In the genomic region with DNA sequence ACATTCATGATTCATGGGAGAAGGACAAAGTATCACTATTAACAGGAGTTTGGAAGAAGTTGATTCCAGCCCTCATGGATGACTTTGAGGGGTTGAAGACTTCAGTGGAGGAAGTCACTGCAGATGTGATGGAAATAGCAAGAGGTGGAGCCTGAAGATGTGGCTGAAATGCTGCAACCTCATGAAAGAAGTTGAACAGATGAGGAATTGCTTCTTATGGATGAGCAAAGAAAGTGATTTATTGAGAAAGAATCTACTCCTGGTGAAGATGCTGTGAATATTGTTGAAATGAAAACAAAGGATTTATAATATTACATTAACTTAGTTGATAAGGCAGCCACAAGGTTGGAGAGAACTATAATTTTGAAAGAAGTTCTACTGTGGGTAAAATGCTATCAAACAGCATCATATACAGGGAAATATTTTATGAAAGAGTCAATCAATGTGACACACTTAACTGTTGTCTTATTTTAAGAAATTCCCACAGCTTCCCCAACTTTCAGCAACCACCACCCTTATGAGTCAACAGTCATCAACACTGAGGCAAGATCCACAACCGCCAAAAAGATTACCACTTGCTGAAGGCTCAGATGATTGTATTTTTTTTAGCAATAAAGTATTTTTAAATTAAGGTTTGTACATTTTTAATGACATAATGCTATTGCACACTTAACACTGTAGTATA, we compare ENCODE assay signal across 29 cellular contexts.
DNase-seq lines count a peak whose midpoint lies in the region; TF ChIP-seq lines count a peak whose summit lies in the region.
"Had no signal": no experiment of that assay in that cellular context is flagged by ENCODE, and none has a peak within 500 bp of the region (broad histone marks: within the 10 kb centered on the region; RNA-seq: fewer than 3 reads in every experiment).

No MANE protein-coding gene starts in this region.

- no peak for TF ChIP-seq CTCF in mammary epithelial cell (conservative IDR thresholded peaks at IDR 0.05 in 1 of 2, IDR thresholded peaks at IDR 0.05 in 1 of 2; ENCODE audit: extremely low read depth in 1 of 2, insufficient read depth in 1 of 2, low read depth in 1 of 2, low read length in 2 of 2)
- TF ChIP-seq CTCF in MM.1S (IDR thresholded peaks at IDR 0.05; ENCODE audit: low read length): no peak

- no peaks in the 10 kb centered on the region for H3F3A ChIP-seq in MM.1S (ENCODE audit: insufficient read depth, low read length)

- H3K4me2 ChIP-seq in mammary epithelial cell (ENCODE audit: insufficient read depth, low read depth, low read length) (no peak overlapping the region), MM.1S (ENCODE audit: low read depth, low read length) (no peak overlapping the region)
- H3K4me2 ChIP-seq: KMS-11 had no signal

- no peaks in the 10 kb centered on the region for H3K79me2 ChIP-seq in mammary epithelial cell (ENCODE audit: insufficient read depth, low read length)
- no peaks in the 10 kb centered on the region for H3K79me2 ChIP-seq in MM.1S (ENCODE audit: low read length)

- H3K4me1 ChIP-seq in mammary epithelial cell (ENCODE audit: insufficient read depth, low read length) (no peaks in the 10 kb centered on the region), MM.1S (ENCODE audit: low read length) (no peaks in the 10 kb centered on the region)
- H3K4me1 ChIP-seq: body of pancreas, esophagus muscularis mucosa, psoas muscle had no signal

- BruUV-seq in mammary epithelial cell (replicated peaks; lab: Mats Ljungman, UMichigan): no TSS peak

- no peaks in the 10 kb centered on the region for H4K20me1 ChIP-seq in mammary epithelial cell (ENCODE audit: insufficient read depth, low read length)
- H4K20me1 ChIP-seq in MM.1S (ENCODE audit: insufficient read depth, low read length): no peaks in the 10 kb centered on the region

- CTCF ChIA-PET in mammary epithelial cell (lab: Charles Lee; ENCODE audit: low non-redundant PET): no interaction called here

- no peaks in the 10 kb centered on the region for H3K36me3 ChIP-seq in mammary epithelial cell (ENCODE audit: insufficient read depth, low read length)
- no peaks in the 10 kb centered on the region for H3K36me3 ChIP-seq in MM.1S (replicated peaks; ENCODE audit: insufficient read depth, low read length)
- H3K36me3 ChIP-seq: esophagus muscularis mucosa had no signal

- 83% methylated on average over 1 of the region's 1 CpG for WGBS in mammary epithelial cell (ENCODE audit: low coverage, missing lambda C conversion rate)

- H3K9ac ChIP-seq in mammary epithelial cell (ENCODE audit: insufficient read depth, low read length) (no peak overlapping the region), MM.1S (ENCODE audit: low read length) (no peak overlapping the region)
- H3K9ac ChIP-seq: KMS-11 had no signal

- no peak overlapping the region for H3K27ac ChIP-seq in mammary epithelial cell (ENCODE audit: insufficient read depth, low read depth, low read length)
- H3K27ac ChIP-seq in MM.1S (ENCODE audit: low read length): no peak overlapping the region
- H3K27ac ChIP-seq: body of pancreas, coronary artery, esophagus muscularis mucosa, KMS-11, psoas muscle had no signal

- no peaks in the 10 kb centered on the region for H3K9me2 ChIP-seq in MM.1S (replicated peaks; ENCODE audit: insufficient read depth, low read length)

- no peak overlapping the region for H2AFZ ChIP-seq in mammary epithelial cell (ENCODE audit: low read depth, low read length)
- no peak overlapping the region for H2AFZ ChIP-seq in MM.1S (ENCODE audit: low read length)

- intact Hi-C loops in mammary epithelial cell (cut with micrococcal nuclease): no loop called here

- dilution Hi-C loops in mammary epithelial cell (cut with HindIII; ENCODE audit: low sequenced_read_pairs): no loop called here

- H3K4me3 ChIP-seq in mammary epithelial cell (replicated peaks in 1 of 3; ENCODE audit: insufficient read depth in 1 of 3, low read depth in 2 of 3, low read length in 3 of 3): no peak overlapping the region
- no peak overlapping the region for H3K4me3 ChIP-seq in MM.1S (ENCODE audit: low read length)
- H3K4me3 ChIP-seq: body of pancreas, coronary artery, esophagus muscularis mucosa, psoas muscle had no signal

- in situ Hi-C loops in mammary epithelial cell (cut with MboI; ENCODE audit: low sequenced_read_pairs in 2 of 2): no loop called here

- H3K27me3 ChIP-seq in mammary epithelial cell (ENCODE audit: insufficient read depth, low read length) (no peaks in the 10 kb centered on the region), MM.1S (replicated peaks; ENCODE audit: insufficient read depth, low read length) (no peaks in the 10 kb centered on the region)
- H3K27me3 ChIP-seq: body of pancreas, esophagus muscularis mucosa had no signal

- DNase-seq in EH (ENCODE audit: low read depth) (peak; percentile 40), LHCN-M2 (ENCODE audit: low read depth) (peak; percentile 64), mammary epithelial cell (peak; percentile 65), iris pigment epithelial cell (ENCODE audit: low read depth) (peak; percentile 8), MM.1S (no peak), middle frontal gyrus (ENCODE audit: extremely low spot score, low spot score) (no peak), activated gamma-delta T cell treated with Interleukin-2 at 50 U/mL for 16 hours (no peak), nucleus accumbens (lab: John Stamatoyannopoulos, UW) (no peak)
- DNase-seq: activated B cell treated with CpG ODN at 0.5 μM for 24 hours; activated CD4-positive, alpha-beta T cell treated with anti-CD3 and anti-CD28 coated beads, Interleukin-2, amount 50 U/mL, for 48 hours; activated CD8-positive, alpha-beta memory T cell treated with anti-CD3 and anti-CD28 coated beads, Interleukin-2, amount 50 U/mL, for 4 hours; activated naive CD8-positive, alpha-beta T cell treated with anti-CD3 and anti-CD28 coated beads, Interleukin-2, amount 10 ng/mL, durations not matched to agents 7 days and 5 days; AML-193; body of pancreas; CD4-positive, alpha-beta memory T cell; effector memory CD8-positive, alpha-beta T cell; GF-D8; NCI-H1105; NCI-H1930; NCI-H2227 treated with DMSO at 0.1 percent for 48 hours; NCI-H774; OCI-M1; psoas muscle; Right ventricle myocardium superior; stimulated activated CD8-positive, alpha-beta memory T cell treated with anti-CD3 and anti-CD28 coated beads, Interleukin-4, amount 100 ng/mL, for 48 hours; T-helper 9 cell had no signal

- H3K9me3 ChIP-seq in mammary epithelial cell (replicated peaks; ENCODE audit: insufficient read depth, low read length) (no peaks in the 10 kb centered on the region), MM.1S (replicated peaks; ENCODE audit: insufficient read depth, low read length) (no peaks in the 10 kb centered on the region)
- H3K9me3 ChIP-seq: body of pancreas, esophagus muscularis mucosa, psoas muscle had no signal

Comparison
In these comparisons a context has a peak if more than half of its experiments do, and no peak if none do; other contexts are left out.
1. DNase-seq: peak in EH (single experiment), LHCN-M2 (single experiment), mammary epithelial cell (single experiment) and iris pigment epithelial cell (single experiment); none in MM.1S (single experiment), middle frontal gyrus (single experiment), activated gamma-delta T cell treated with Interleukin-2 at 50 U/mL for 16 hours (single experiment) and nucleus accumbens (0 of 56).